In genomic region chr10:71771204-71771603, GRCh38 we compare ENCODE assay signal across 1 cellular context.
TF ChIP-seq lines count a peak whose summit lies in the region.

No MANE protein-coding gene starts in this region.

TF ChIP-seq in GM12878, 131 proteins besides CTCF, POLR2A, EP300 and RAD21:
- TF ChIP-seq ZNF217 (IDR thresholded peaks at IDR 0.05) (no peak), KAT2A (conservative IDR thresholded peaks at IDR 0.05; ENCODE audit: control insufficient read depth, low read depth, low read length) (no peak), PBX3 (IDR thresholded peaks at IDR 0.05; ENCODE audit: insufficient replicate concordance, low read depth, low read length) (no peak), NFIC (IDR thresholded peaks at IDR 0.05; ENCODE audit: low read depth, low read length) (no peak), BRCA1 (IDR thresholded peaks at IDR 0.05; ENCODE audit: low read depth, low read length) (no peak), MEF2A (IDR thresholded peaks at IDR 0.05; ENCODE audit: insufficient read depth, low read depth, low read length) (no peak), CHD4 (IDR thresholded peaks at IDR 0.05) (no peak), FOXM1 (IDR thresholded peaks at IDR 0.05; ENCODE audit: low read depth, low read length) (no peak), GATAD2B (conservative IDR thresholded peaks at IDR 0.05; ENCODE audit: low read depth) (no peak), MTA2 (IDR thresholded peaks at IDR 0.05; ENCODE audit: low read depth) (no peak), RUNX3 (IDR thresholded peaks at IDR 0.05; ENCODE audit: low read length) (no peak), CBX3 (IDR thresholded peaks at IDR 0.05; ENCODE audit: borderline replicate concordance, low read depth) (no peak), CEBPZ (IDR thresholded peaks at IDR 0.05; ENCODE audit: low read depth, low read length) (no peak), YY1 (IDR thresholded peaks at IDR 0.05; ENCODE audit: low read depth, low read length) (no peak), YBX1 (IDR thresholded peaks at IDR 0.05) (no peak), ZBTB4 (CRISPR knock-in tag; IDR thresholded peaks at IDR 0.05) (no peak), SUPT20H (IDR thresholded peaks at IDR 0.05; ENCODE audit: borderline replicate concordance, control insufficient read depth, low read depth, low read length) (no peak)
- TF ChIP-seq, protein P1, sequence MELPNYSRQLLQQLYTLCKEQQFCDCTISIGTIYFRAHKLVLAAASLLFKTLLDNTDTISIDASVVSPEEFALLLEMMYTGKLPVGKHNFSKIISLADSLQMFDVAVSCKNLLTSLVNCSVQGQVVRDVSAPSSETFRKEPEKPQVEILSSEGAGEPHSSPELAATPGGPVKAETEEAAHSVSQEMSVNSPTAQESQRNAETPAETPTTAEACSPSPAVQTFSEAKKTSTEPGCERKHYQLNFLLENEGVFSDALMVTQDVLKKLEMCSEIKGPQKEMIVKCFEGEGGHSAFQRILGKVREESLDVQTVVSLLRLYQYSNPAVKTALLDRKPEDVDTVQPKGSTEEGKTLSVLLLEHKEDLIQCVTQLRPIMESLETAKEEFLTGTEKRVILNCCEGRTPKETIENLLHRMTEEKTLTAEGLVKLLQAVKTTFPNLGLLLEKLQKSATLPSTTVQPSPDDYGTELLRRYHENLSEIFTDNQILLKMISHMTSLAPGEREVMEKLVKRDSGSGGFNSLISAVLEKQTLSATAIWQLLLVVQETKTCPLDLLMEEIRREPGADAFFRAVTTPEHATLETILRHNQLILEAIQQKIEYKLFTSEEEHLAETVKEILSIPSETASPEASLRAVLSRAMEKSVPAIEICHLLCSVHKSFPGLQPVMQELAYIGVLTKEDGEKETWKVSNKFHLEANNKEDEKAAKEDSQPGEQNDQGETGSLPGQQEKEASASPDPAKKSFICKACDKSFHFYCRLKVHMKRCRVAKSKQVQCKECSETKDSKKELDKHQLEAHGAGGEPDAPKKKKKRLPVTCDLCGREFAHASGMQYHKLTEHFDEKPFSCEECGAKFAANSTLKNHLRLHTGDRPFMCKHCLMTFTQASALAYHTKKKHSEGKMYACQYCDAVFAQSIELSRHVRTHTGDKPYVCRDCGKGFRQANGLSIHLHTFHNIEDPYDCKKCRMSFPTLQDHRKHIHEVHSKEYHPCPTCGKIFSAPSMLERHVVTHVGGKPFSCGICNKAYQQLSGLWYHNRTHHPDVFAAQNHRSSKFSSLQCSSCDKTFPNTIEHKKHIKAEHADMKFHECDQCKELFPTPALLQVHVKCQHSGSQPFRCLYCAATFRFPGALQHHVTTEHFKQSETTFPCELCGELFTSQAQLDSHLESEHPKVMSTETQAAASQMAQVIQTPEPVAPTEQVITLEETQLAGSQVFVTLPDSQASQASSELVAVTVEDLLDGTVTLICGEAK (IDR thresholded peaks at IDR 0.05; ENCODE audit: borderline replicate concordance), result no peak
